In the genomic region with DNA sequence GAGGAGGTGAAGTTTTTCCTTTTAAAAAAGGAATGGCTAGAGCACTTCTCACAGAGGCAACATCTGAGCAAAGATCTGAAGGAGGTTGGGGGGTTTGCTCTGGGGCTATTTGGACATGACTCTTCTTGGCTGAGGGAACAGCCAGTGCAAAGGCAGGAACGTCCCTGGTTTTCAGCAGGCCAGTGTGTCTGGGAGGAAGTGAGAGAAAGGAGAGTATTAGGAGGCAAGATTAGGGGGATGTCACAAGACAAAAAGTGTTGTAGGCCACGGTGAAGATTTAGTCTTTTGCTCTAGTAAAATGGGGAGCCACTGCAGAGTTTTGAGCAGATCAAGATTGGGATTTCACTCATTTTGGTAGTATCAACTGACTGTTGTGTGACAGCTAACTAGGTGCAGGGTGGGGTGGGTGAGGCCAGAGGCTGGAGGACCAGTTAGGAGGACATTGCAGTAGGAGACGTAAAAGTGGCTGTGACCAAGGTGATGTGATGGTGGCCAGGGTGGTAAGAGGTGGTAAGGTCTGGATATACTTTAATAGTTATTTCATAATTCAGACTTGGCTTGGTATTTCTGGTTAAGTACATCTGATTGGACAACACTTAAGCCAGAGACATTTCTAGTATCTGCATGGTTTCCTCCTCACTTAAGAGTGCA, we compare ENCODE assay signal across 2 cellular contexts.
A peak's percentile ranks its signal among the peaks of the same experiment; 100 is the strongest.
TF ChIP-seq lines count a peak whose summit lies in the region.

No MANE protein-coding gene starts in this region.

TF ChIP-seq in IMR-90, 13 proteins besides CTCF, POLR2A, EP300 and RAD21:
- no peak for TF ChIP-seq ELK1 (IDR thresholded peaks at IDR 0.05; ENCODE audit: borderline replicate concordance, low read depth, low read length)
- no peak for TF ChIP-seq FOS (IDR thresholded peaks at IDR 0.05; ENCODE audit: low read depth, low read length)
TF ChIP-seq in IMR-90: peak in this region for 0.

TF ChIP-seq in GM12878, 131 proteins besides CTCF, POLR2A, EP300 and RAD21:
- TF ChIP-seq JUNB (IDR thresholded peaks at IDR 0.05) (no peak), SPI1 (IDR thresholded peaks at IDR 0.05; ENCODE audit: borderline replicate concordance, insufficient read depth, low read depth, low read length) (peak; percentile 67; the same call in 1 of the 2 replicates)
